Comparison of ENCODE assay signal across 3 cellular contexts in the genomic region with DNA sequence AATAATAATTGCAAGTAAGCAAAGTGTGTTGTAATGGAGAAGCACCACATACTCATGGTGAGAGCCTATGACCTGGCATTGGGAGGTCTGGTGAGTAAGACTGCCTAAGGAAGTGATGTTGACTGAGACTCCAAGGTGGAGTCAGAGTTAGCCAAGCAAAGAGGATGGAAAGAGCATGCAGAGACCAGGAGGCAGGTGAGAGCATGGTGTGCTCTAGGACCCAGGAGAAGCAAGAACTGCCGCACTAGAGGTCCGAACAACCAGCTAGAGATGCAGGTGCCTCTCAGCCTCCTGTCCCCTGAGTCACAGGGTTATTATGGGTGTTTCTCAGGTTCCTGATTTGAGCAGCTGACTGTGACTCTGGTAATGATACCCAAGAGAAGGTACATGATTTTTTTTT.
TF ChIP-seq lines count a peak whose summit lies in the region.

No MANE protein-coding gene starts in this region.

TF ChIP-seq in SK-N-SH, 30 proteins besides CTCF, POLR2A, EP300 and RAD21:
- TF ChIP-seq, protein P1, sequence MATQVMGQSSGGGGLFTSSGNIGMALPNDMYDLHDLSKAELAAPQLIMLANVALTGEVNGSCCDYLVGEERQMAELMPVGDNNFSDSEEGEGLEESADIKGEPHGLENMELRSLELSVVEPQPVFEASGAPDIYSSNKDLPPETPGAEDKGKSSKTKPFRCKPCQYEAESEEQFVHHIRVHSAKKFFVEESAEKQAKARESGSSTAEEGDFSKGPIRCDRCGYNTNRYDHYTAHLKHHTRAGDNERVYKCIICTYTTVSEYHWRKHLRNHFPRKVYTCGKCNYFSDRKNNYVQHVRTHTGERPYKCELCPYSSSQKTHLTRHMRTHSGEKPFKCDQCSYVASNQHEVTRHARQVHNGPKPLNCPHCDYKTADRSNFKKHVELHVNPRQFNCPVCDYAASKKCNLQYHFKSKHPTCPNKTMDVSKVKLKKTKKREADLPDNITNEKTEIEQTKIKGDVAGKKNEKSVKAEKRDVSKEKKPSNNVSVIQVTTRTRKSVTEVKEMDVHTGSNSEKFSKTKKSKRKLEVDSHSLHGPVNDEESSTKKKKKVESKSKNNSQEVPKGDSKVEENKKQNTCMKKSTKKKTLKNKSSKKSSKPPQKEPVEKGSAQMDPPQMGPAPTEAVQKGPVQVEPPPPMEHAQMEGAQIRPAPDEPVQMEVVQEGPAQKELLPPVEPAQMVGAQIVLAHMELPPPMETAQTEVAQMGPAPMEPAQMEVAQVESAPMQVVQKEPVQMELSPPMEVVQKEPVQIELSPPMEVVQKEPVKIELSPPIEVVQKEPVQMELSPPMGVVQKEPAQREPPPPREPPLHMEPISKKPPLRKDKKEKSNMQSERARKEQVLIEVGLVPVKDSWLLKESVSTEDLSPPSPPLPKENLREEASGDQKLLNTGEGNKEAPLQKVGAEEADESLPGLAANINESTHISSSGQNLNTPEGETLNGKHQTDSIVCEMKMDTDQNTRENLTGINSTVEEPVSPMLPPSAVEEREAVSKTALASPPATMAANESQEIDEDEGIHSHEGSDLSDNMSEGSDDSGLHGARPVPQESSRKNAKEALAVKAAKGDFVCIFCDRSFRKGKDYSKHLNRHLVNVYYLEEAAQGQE (IDR thresholded peaks at IDR 0.05; ENCODE audit: low read depth, low read length) = no peak
- TF ChIP-seq MEF2A (IDR thresholded peaks at IDR 0.05; ENCODE audit: borderline replicate concordance, low read depth) (no peak), FOXM1 (IDR thresholded peaks at IDR 0.05; ENCODE audit: low read depth) (no peak), EZH2phosphoT487 (IDR thresholded peaks at IDR 0.05; ENCODE audit: borderline replicate concordance, low read depth) (no peak), YY1 (IDR thresholded peaks at IDR 0.05; ENCODE audit: low read depth) (no peak), RFX5 (IDR thresholded peaks at IDR 0.05; ENCODE audit: low read length) (no peak), SMC3 (IDR thresholded peaks at IDR 0.05; ENCODE audit: low read depth, low read length) (no peak), TCF12 (IDR thresholded peaks at IDR 0.05) (no peak), JUND (IDR thresholded peaks at IDR 0.05) (no peak), SIN3A (IDR thresholded peaks at IDR 0.05; ENCODE audit: borderline replicate concordance, low read depth, low read length) (no peak)
- TF ChIP-seq, protein P2, sequence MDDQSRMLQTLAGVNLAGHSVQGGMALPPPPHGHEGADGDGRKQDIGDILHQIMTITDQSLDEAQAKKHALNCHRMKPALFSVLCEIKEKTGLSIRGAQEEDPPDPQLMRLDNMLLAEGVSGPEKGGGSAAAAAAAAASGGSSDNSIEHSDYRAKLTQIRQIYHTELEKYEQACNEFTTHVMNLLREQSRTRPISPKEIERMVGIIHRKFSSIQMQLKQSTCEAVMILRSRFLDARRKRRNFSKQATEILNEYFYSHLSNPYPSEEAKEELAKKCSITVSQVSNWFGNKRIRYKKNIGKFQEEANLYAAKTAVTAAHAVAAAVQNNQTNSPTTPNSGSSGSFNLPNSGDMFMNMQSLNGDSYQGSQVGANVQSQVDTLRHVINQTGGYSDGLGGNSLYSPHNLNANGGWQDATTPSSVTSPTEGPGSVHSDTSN (IDR thresholded peaks at IDR 0.05) = no peak

TF ChIP-seq in SK-N-SH treated with all-trans-retinoic acid at 6 μM for 48 hours, 23 proteins besides CTCF, POLR2A, EP300 and RAD21 (continued from another document):
- TF ChIP-seq, protein P3, sequence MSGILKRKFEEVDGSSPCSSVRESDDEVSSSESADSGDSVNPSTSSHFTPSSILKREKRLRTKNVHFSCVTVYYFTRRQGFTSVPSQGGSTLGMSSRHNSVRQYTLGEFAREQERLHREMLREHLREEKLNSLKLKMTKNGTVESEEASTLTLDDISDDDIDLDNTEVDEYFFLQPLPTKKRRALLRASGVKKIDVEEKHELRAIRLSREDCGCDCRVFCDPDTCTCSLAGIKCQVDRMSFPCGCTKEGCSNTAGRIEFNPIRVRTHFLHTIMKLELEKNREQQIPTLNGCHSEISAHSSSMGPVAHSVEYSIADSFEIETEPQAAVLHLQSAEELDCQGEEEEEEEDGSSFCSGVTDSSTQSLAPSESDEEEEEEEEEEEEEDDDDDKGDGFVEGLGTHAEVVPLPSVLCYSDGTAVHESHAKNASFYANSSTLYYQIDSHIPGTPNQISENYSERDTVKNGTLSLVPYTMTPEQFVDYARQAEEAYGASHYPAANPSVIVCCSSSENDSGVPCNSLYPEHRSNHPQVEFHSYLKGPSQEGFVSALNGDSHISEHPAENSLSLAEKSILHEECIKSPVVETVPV (CRISPR knock-in tag; IDR thresholded peaks at IDR 0.05) = no peak
- TF ChIP-seq OSR1 (CRISPR knock-in tag; IDR thresholded peaks at IDR 0.05) = no peak

TF ChIP-seq in GM23338, 12 proteins besides CTCF, POLR2A, EP300 and RAD21 (continued from another document):
- TF ChIP-seq STAT1 (IDR thresholded peaks at IDR 0.05; ENCODE audit: unreplicated experiment) (no peak), ZNF114 (CRISPR knock-in tag; IDR thresholded peaks at IDR 0.05) (no peak), EZH2phosphoT487 (IDR thresholded peaks at IDR 0.05; ENCODE audit: unreplicated experiment) (no peak), CREB1 (CRISPR knock-in tag; IDR thresholded peaks at IDR 0.05; ENCODE audit: low read depth) (no peak)
- TF ChIP-seq, protein P1 (IDR thresholded peaks at IDR 0.05; ENCODE audit: unreplicated experiment) = no peak
- TF ChIP-seq, protein P4, sequence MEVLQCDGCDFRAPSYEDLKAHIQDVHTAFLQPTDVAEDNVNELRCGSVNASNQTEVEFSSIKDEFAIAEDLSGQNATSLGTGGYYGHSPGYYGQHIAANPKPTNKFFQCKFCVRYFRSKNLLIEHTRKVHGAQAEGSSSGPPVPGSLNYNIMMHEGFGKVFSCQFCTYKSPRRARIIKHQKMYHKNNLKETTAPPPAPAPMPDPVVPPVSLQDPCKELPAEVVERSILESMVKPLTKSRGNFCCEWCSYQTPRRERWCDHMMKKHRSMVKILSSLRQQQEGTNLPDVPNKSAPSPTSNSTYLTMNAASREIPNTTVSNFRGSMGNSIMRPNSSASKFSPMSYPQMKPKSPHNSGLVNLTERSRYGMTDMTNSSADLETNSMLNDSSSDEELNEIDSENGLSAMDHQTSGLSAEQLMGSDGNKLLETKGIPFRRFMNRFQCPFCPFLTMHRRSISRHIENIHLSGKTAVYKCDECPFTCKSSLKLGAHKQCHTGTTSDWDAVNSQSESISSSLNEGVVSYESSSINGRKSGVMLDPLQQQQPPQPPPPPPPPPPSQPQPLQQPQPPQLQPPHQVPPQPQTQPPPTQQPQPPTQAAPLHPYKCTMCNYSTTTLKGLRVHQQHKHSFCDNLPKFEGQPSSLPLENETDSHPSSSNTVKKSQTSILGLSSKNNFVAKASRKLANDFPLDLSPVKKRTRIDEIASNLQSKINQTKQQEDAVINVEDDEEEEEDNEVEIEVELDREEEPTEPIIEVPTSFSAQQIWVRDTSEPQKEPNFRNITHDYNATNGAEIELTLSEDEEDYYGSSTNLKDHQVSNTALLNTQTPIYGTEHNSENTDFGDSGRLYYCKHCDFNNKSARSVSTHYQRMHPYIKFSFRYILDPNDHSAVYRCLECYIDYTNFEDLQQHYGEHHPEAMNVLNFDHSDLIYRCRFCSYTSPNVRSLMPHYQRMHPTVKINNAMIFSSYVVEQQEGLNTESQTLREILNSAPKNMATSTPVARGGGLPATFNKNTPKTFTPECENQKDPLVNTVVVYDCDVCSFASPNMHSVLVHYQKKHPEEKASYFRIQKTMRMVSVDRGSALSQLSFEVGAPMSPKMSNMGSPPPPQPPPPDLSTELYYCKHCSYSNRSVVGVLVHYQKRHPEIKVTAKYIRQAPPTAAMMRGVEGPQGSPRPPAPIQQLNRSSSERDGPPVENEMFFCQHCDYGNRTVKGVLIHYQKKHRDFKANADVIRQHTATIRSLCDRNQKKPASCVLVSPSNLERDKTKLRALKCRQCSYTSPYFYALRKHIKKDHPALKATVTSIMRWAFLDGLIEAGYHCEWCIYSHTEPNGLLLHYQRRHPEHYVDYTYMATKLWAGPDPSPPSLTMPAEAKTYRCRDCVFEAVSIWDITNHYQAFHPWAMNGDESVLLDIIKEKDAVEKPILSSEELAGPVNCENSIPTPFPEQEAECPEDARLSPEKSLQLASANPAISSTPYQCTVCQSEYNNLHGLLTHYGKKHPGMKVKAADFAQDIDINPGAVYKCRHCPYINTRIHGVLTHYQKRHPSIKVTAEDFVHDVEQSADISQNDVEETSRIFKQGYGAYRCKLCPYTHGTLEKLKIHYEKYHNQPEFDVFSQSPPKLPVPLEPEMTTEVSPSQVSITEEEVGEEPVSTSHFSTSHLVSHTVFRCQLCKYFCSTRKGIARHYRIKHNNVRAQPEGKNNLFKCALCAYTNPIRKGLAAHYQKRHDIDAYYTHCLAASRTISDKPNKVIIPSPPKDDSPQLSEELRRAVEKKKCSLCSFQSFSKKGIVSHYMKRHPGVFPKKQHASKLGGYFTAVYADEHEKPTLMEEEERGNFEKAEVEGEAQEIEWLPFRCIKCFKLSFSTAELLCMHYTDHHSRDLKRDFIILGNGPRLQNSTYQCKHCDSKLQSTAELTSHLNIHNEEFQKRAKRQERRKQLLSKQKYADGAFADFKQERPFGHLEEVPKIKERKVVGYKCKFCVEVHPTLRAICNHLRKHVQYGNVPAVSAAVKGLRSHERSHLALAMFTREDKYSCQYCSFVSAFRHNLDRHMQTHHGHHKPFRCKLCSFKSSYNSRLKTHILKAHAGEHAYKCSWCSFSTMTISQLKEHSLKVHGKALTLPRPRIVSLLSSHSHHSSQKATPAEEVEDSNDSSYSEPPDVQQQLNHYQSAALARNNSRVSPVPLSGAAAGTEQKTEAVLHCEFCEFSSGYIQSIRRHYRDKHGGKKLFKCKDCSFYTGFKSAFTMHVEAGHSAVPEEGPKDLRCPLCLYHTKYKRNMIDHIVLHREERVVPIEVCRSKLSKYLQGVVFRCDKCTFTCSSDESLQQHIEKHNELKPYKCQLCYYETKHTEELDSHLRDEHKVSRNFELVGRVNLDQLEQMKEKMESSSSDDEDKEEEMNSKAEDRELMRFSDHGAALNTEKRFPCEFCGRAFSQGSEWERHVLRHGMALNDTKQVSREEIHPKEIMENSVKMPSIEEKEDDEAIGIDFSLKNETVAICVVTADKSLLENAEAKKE (CRISPR knock-in tag; IDR thresholded peaks at IDR 0.05) = no peak
- TF ChIP-seq, protein P5, sequence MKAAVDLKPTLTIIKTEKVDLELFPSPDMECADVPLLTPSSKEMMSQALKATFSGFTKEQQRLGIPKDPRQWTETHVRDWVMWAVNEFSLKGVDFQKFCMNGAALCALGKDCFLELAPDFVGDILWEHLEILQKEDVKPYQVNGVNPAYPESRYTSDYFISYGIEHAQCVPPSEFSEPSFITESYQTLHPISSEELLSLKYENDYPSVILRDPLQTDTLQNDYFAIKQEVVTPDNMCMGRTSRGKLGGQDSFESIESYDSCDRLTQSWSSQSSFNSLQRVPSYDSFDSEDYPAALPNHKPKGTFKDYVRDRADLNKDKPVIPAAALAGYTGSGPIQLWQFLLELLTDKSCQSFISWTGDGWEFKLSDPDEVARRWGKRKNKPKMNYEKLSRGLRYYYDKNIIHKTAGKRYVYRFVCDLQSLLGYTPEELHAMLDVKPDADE (IDR thresholded peaks at IDR 0.05) = no peak
